In genomic region chr17:63601439-63602371, GRCh38 we compare ENCODE assay signal across 8 cellular contexts. TPM values are rescaled to one million over a fixed set of nuclear protein-coding genes. Genes with fewer than 3 reads are reported as not detected.
DNase-seq lines count a peak whose midpoint lies in the region; ATAC-seq, FAIRE-seq and TF ChIP-seq lines count a peak whose summit lies in the region.

No MANE protein-coding gene starts in this region.

- no peaks in the 10 kb centered on the region for H3K9me2 ChIP-seq in OCI-LY7 (ENCODE audit: insufficient read depth, low read length)

- H4K20me1 ChIP-seq in OCI-LY7 (ENCODE audit: insufficient read depth, low read length) = no peaks in the 10 kb centered on the region

- H3K27ac ChIP-seq in OCI-LY7 (ENCODE audit: low read depth, low read length, poor library complexity, severe bottlenecking) = no peak overlapping the region

- peaks cover 17% of the 10 kb centered on the region for H3K4me1 ChIP-seq in OCI-LY7 (ENCODE audit: insufficient read depth, low read length, poor library complexity, severe bottlenecking)
- peaks cover 13% of the 10 kb centered on the region for H3K4me1 ChIP-seq in neuron (ENCODE audit: insufficient read depth, low read length)

- no peak for TF ChIP-seq POLR2A in erythroblast (IDR thresholded peaks at IDR 0.05; ENCODE audit: low read length)
- TF ChIP-seq POLR2A in GM12891 (IDR thresholded peaks at IDR 0.05; ENCODE audit: low read depth, low read length) = no peak

- TF ChIP-seq CTCF in GM06990 (IDR thresholded peaks at IDR 0.05; ENCODE audit: insufficient read depth, low read length, poor library complexity, severe bottlenecking) (no peak), OCI-LY7 (conservative IDR thresholded peaks at IDR 0.05; ENCODE audit: low read length) (no peak)

- H2AFZ ChIP-seq in OCI-LY7 (ENCODE audit: low read length) (peak overlapping the region; percentile 94; the same call in 1 of the 2 replicates), neuron (ENCODE audit: low read depth, low read length) (peak overlapping the region; percentile 96)

- no peaks in the 10 kb centered on the region for H3K9me3 ChIP-seq in OCI-LY7 (ENCODE audit: low read length)
- H3K9me3 ChIP-seq in neuron (ENCODE audit: low read length) = no peaks in the 10 kb centered on the region

- H3K27me3 ChIP-seq in GM06990 (replicated peaks; ENCODE audit: control insufficient read depth, insufficient read depth, low read length) (no peaks in the 10 kb centered on the region), neuron (ENCODE audit: insufficient read depth, low read length) (no peaks in the 10 kb centered on the region)

- intact Hi-C loops in OCI-LY7 (cut with micrococcal nuclease; ENCODE audit: unreplicated experiment) = no loop called here

- FAIRE-seq in GM12891 (lab: Jason Lieb, UNC) = no peak

- DNase-seq in GM06990 (ENCODE audit: extremely low read depth, insufficient read length) (peak; percentile 10), OCI-LY7 (ENCODE audit: low spot score) (no peak), erythroblast (lab: John Stamatoyannopoulos, UW) (peak; percentile 77 to 85), dedifferentiated amniotic fluid mesenchymal stem cell (ENCODE audit: extremely low spot score) (no peak), GM12891 (ENCODE audit: insufficient read length, low spot score) (no peak), cerebellum (ENCODE audit: low spot score) (no peak)

- CTCF ChIA-PET in OCI-LY7 (lab: Charles Lee; ENCODE audit: unreplicated experiment) = interaction anchor here (1.3 kb wide), 1 partner anchor 10 kb away, joined by 4 read pairs; no protein-coding TSS in a partner anchor

- no peaks in the 10 kb centered on the region for H3K36me3 ChIP-seq in GM06990 (ENCODE audit: control insufficient read depth, insufficient read depth, low read length)
- H3K36me3 ChIP-seq in OCI-LY7 (ENCODE audit: insufficient read depth, low read length) = peaks cover 30% of the 10 kb centered on the region
- peaks cover 30% of the 10 kb centered on the region for H3K36me3 ChIP-seq in neuron (ENCODE audit: insufficient read depth, low read length)

- no peak for ATAC-seq in HG02885 (IDR thresholded peaks at IDR 0.05; ENCODE audit: poor library complexity, unreplicated experiment)

- peak overlapping the region; percentile 91 for H3K4me2 ChIP-seq in OCI-LY7 (ENCODE audit: low read length)

- POLR2A ChIA-PET in OCI-LY7 (lab: Charles Lee) = interaction anchor here (0.6 to 1.6 kb wide), 10 partner anchors 10 to 188 kb away, joined by 3 to 7 read pairs (median 3); no protein-coding TSS in a partner anchor

- H3K4me3 ChIP-seq in GM06990 (replicated peaks; ENCODE audit: low read depth, low read length) (peak overlapping the region; percentile 91), OCI-LY7 (ENCODE audit: low read depth, low read length, poor library complexity, severe bottlenecking) (peak overlapping the region; percentile 88), neuron (ENCODE audit: low read length) (peak overlapping the region; percentile 88)

- peaks cover 14% of the 10 kb centered on the region; the same call in 1 of the 2 replicates for H3K79me2 ChIP-seq in OCI-LY7 (ENCODE audit: insufficient read depth, low read depth, low read length)

- TSS peak; percentile 68 for BruUV-seq in OCI-LY7 (replicated peaks; lab: Mats Ljungman, UMichigan)

TF ChIP-seq in GM12891, 5 proteins besides CTCF, POLR2A, EP300 and RAD21:
- TF ChIP-seq PAX5 (IDR thresholded peaks at IDR 0.05; ENCODE audit: insufficient read depth, low read length, severe bottlenecking) (no peak), POLR2AphosphoS5 (IDR thresholded peaks at IDR 0.05; ENCODE audit: low read depth, low read length) (no peak), TAF1 (IDR thresholded peaks at IDR 0.05; ENCODE audit: low read depth, low read length) (no peak), SPI1 (IDR thresholded peaks at IDR 0.05; ENCODE audit: low read depth, low read length) (no peak), POU2F2 (IDR thresholded peaks at IDR 0.05; ENCODE audit: low read depth, low read length) (no peak)

RNA-seq across cellular contexts. Expression of gene TACO1, which starts 1.0 kb away (rescaled TPM):
- 13.4 and 16.2 TPM in 2 replicates for total RNA-seq in OCI-LY7 (2014; rRNA removed; shearing (Covaris generic))
- total RNA-seq in OCI-LY7 (2022) (26.0 and 28.8 TPM in 2 replicates), cerebellum (8.0 TPM)
- polyA plus RNA-seq in GM12891 (2012; ENCODE audit: low read depth, missing spikeins) = 22.5 TPM

RNA-seq across cellular contexts. Expression of gene MAP3K3, which starts 20.5 kb away (rescaled TPM):
- total RNA-seq in OCI-LY7 (2014; rRNA removed; shearing (Covaris generic)) = 16.5 and 26.0 TPM in 2 replicates
- 28.6 and 29.0 TPM in 2 replicates for total RNA-seq in OCI-LY7 (2022)
- polyA plus RNA-seq in GM12891 (2012; ENCODE audit: low read depth, missing spikeins) = 9.8 TPM
- total RNA-seq in cerebellum = 28.9 TPM

RNA-seq across cellular contexts. Expression of gene DCAF7, which starts 51.4 kb away (rescaled TPM):
- 35.4 and 46.4 TPM in 2 replicates for total RNA-seq in OCI-LY7 (2014; rRNA removed; shearing (Covaris generic))
- total RNA-seq in OCI-LY7 (2022) = 121 and 133 TPM in 2 replicates
- 46.5 TPM for polyA plus RNA-seq in GM12891 (2012; ENCODE audit: low read depth, missing spikeins)
- total RNA-seq in cerebellum = 44.4 TPM

Comparison
In these comparisons a context has a peak if more than half of its experiments do, and no peak if none do; other contexts are left out.
1. DNase-seq: peak in GM06990 (single experiment) and erythroblast (2 of 2); none in OCI-LY7 (single experiment), dedifferentiated amniotic fluid mesenchymal stem cell (single experiment), GM12891 (single experiment) and cerebellum (single experiment).
2. Peak in every context shown above with its lines, with median percentiles within 50 percentile points of each other: H3K4me3 ChIP-seq.